In the genomic region with DNA sequence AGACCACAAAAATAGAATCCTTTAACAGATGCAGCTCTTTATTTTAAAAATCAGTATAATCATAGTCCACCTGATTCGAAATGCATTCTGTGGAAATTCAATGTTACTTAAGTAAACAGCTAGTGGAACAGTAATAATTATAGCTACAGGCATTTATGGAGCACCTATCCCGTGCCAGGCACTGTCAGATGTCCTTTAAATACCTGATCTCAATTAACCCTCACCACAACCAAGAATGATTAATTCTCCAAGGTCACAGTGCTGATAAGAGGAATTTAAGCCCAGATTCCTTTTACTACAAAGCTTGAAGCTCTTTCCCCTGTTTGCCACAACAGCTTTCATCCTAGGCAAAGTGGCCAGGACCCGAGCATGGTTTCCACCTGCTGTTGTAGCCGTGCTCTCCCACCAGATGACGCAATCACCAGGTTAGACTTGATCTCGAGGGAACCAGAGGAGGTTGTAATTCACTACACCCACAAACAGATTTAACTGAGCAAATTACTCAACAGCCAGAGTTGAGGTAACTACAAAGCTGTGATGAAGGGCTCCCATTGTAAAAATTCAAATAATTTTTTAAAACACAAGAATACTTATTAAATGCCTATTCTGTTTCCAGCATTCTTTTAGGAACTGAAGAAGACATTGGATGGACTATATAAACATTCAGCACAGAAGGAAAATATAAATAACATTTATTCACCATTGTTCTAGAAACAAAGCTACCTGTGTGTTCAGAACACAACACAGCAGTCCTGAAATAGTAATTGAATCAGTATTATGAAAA, we compare ENCODE assay signal across 1 cellular context.
TF ChIP-seq lines count a peak whose summit lies in the region.

No MANE protein-coding gene starts in this region.

TF ChIP-seq in HepG2, 621 proteins besides CTCF, POLR2A, EP300 and RAD21 (continued from another document and continues in another):
- TF ChIP-seq, protein P1, sequence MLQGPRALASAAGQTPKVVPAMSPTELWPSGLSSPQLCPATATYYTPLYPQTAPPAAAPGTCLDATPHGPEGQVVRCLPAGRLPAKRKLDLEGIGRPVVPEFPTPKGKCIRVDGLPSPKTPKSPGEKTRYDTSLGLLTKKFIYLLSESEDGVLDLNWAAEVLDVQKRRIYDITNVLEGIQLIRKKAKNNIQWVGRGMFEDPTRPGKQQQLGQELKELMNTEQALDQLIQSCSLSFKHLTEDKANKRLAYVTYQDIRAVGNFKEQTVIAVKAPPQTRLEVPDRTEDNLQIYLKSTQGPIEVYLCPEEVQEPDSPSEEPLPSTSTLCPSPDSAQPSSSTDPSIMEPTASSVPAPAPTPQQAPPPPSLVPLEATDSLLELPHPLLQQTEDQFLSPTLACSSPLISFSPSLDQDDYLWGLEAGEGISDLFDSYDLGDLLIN (CRISPR knock-in tag; IDR thresholded peaks at IDR 0.05; ENCODE audit: borderline replicate concordance), result no peak
- TF ChIP-seq U2AF2 (IDR thresholded peaks at IDR 0.05; ENCODE audit: low read depth, low read length), result no peak
- TF ChIP-seq TRIM24 (CRISPR knock-in tag; IDR thresholded peaks at IDR 0.05), result no peak
- TF ChIP-seq TGIF2 (CRISPR knock-in tag; IDR thresholded peaks at IDR 0.05), result 0 out of 2 replicates have a peak, but pooled peaks have one; percentile 21
- TF ChIP-seq, protein P2, sequence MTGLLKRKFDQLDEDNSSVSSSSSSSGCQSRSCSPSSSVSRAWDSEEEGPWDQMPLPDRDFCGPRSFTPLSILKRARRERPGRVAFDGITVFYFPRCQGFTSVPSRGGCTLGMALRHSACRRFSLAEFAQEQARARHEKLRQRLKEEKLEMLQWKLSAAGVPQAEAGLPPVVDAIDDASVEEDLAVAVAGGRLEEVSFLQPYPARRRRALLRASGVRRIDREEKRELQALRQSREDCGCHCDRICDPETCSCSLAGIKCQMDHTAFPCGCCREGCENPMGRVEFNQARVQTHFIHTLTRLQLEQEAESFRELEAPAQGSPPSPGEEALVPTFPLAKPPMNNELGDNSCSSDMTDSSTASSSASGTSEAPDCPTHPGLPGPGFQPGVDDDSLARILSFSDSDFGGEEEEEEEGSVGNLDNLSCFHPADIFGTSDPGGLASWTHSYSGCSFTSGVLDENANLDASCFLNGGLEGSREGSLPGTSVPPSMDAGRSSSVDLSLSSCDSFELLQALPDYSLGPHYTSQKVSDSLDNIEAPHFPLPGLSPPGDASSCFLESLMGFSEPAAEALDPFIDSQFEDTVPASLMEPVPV (CRISPR knock-in tag; IDR thresholded peaks at IDR 0.05), result no peak
- TF ChIP-seq CREB1 (IDR thresholded peaks at IDR 0.05), result no peak
- peak; percentile 53 for TF ChIP-seq CREB1 (CRISPR knock-in tag; IDR thresholded peaks at IDR 0.05)
- TF ChIP-seq MBD4 (IDR thresholded peaks at IDR 0.05; ENCODE audit: borderline replicate concordance, low read length), result no peak
- TF ChIP-seq KLF16 (CRISPR knock-in tag; IDR thresholded peaks at IDR 0.05), result peak in 1 of 2 experiments; percentile 58; a peak in 1 of 4 replicates
- TF ChIP-seq SALL1 (CRISPR knock-in tag; IDR thresholded peaks at IDR 0.05), result peak; percentile 66
- TF ChIP-seq, protein P3, sequence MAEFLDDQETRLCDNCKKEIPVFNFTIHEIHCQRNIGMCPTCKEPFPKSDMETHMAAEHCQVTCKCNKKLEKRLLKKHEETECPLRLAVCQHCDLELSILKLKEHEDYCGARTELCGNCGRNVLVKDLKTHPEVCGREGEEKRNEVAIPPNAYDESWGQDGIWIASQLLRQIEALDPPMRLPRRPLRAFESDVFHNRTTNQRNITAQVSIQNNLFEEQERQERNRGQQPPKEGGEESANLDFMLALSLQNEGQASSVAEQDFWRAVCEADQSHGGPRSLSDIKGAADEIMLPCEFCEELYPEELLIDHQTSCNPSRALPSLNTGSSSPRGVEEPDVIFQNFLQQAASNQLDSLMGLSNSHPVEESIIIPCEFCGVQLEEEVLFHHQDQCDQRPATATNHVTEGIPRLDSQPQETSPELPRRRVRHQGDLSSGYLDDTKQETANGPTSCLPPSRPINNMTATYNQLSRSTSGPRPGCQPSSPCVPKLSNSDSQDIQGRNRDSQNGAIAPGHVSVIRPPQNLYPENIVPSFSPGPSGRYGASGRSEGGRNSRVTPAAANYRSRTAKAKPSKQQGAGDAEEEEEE (CRISPR knock-in tag; IDR thresholded peaks at IDR 0.05; ENCODE audit: borderline replicate concordance), result no peak
- no peak for TF ChIP-seq ZBTB21 (CRISPR knock-in tag; IDR thresholded peaks at IDR 0.05)
- TF ChIP-seq, protein P4, sequence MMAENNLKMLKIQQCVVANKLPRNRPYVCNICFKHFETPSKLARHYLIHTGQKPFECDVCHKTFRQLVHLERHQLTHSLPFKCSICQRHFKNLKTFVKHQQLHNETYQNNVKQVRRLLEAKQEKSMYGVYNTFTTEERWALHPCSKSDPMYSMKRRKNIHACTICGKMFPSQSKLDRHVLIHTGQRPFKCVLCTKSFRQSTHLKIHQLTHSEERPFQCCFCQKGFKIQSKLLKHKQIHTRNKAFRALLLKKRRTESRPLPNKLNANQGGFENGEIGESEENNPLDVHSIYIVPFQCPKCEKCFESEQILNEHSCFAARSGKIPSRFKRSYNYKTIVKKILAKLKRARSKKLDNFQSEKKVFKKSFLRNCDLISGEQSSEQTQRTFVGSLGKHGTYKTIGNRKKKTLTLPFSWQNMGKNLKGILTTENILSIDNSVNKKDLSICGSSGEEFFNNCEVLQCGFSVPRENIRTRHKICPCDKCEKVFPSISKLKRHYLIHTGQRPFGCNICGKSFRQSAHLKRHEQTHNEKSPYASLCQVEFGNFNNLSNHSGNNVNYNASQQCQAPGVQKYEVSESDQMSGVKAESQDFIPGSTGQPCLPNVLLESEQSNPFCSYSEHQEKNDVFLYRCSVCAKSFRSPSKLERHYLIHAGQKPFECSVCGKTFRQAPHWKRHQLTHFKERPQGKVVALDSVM (CRISPR knock-in tag; IDR thresholded peaks at IDR 0.05), result no peak
- TF ChIP-seq, protein P5, sequence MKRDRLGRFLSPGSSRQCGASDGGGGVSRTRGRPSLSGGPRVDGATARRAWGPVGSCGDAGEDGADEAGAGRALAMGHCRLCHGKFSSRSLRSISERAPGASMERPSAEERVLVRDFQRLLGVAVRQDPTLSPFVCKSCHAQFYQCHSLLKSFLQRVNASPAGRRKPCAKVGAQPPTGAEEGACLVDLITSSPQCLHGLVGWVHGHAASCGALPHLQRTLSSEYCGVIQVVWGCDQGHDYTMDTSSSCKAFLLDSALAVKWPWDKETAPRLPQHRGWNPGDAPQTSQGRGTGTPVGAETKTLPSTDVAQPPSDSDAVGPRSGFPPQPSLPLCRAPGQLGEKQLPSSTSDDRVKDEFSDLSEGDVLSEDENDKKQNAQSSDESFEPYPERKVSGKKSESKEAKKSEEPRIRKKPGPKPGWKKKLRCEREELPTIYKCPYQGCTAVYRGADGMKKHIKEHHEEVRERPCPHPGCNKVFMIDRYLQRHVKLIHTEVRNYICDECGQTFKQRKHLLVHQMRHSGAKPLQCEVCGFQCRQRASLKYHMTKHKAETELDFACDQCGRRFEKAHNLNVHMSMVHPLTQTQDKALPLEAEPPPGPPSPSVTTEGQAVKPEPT (CRISPR knock-in tag; IDR thresholded peaks at IDR 0.05; ENCODE audit: low read depth), result no peak
- peak; percentile 74 for TF ChIP-seq GATAD2A (CRISPR knock-in tag; IDR thresholded peaks at IDR 0.05)
- TF ChIP-seq, protein P6, sequence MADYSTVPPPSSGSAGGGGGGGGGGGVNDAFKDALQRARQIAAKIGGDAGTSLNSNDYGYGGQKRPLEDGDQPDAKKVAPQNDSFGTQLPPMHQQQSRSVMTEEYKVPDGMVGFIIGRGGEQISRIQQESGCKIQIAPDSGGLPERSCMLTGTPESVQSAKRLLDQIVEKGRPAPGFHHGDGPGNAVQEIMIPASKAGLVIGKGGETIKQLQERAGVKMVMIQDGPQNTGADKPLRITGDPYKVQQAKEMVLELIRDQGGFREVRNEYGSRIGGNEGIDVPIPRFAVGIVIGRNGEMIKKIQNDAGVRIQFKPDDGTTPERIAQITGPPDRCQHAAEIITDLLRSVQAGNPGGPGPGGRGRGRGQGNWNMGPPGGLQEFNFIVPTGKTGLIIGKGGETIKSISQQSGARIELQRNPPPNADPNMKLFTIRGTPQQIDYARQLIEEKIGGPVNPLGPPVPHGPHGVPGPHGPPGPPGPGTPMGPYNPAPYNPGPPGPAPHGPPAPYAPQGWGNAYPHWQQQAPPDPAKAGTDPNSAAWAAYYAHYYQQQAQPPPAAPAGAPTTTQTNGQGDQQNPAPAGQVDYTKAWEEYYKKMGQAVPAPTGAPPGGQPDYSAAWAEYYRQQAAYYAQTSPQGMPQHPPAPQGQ (CRISPR knock-in tag; IDR thresholded peaks at IDR 0.05; ENCODE audit: borderline replicate concordance), result no peak
- no peak for TF ChIP-seq RBM39 (IDR thresholded peaks at IDR 0.05; ENCODE audit: low read depth, low read length, poor library complexity, severe bottlenecking)
- no peak for TF ChIP-seq SIX4 (CRISPR knock-in tag; IDR thresholded peaks at IDR 0.05)
- TF ChIP-seq, protein P7, sequence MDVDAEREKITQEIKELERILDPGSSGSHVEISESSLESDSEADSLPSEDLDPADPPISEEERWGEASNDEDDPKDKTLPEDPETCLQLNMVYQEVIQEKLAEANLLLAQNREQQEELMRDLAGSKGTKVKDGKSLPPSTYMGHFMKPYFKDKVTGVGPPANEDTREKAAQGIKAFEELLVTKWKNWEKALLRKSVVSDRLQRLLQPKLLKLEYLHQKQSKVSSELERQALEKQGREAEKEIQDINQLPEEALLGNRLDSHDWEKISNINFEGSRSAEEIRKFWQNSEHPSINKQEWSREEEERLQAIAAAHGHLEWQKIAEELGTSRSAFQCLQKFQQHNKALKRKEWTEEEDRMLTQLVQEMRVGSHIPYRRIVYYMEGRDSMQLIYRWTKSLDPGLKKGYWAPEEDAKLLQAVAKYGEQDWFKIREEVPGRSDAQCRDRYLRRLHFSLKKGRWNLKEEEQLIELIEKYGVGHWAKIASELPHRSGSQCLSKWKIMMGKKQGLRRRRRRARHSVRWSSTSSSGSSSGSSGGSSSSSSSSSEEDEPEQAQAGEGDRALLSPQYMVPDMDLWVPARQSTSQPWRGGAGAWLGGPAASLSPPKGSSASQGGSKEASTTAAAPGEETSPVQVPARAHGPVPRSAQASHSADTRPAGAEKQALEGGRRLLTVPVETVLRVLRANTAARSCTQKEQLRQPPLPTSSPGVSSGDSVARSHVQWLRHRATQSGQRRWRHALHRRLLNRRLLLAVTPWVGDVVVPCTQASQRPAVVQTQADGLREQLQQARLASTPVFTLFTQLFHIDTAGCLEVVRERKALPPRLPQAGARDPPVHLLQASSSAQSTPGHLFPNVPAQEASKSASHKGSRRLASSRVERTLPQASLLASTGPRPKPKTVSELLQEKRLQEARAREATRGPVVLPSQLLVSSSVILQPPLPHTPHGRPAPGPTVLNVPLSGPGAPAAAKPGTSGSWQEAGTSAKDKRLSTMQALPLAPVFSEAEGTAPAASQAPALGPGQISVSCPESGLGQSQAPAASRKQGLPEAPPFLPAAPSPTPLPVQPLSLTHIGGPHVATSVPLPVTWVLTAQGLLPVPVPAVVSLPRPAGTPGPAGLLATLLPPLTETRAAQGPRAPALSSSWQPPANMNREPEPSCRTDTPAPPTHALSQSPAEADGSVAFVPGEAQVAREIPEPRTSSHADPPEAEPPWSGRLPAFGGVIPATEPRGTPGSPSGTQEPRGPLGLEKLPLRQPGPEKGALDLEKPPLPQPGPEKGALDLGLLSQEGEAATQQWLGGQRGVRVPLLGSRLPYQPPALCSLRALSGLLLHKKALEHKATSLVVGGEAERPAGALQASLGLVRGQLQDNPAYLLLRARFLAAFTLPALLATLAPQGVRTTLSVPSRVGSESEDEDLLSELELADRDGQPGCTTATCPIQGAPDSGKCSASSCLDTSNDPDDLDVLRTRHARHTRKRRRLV (CRISPR knock-in tag; IDR thresholded peaks at IDR 0.05), result no peak
- TF ChIP-seq CENPT (CRISPR knock-in tag; IDR thresholded peaks at IDR 0.05; ENCODE audit: low read depth), result no peak
- TF ChIP-seq, protein P8, sequence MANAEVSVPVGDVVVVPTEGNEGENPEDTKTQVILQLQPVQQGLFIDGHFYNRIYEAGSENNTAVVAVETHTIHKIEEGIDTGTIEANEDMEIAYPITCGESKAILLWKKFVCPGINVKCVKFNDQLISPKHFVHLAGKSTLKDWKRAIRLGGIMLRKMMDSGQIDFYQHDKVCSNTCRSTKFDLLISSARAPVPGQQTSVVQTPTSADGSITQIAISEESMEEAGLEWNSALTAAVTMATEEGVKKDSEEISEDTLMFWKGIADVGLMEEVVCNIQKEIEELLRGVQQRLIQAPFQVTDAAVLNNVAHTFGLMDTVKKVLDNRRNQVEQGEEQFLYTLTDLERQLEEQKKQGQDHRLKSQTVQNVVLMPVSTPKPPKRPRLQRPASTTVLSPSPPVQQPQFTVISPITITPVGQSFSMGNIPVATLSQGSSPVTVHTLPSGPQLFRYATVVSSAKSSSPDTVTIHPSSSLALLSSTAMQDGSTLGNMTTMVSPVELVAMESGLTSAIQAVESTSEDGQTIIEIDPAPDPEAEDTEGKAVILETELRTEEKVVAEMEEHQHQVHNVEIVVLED (CRISPR knock-in tag; IDR thresholded peaks at IDR 0.05; ENCODE audit: borderline replicate concordance), result no peak; the same call in 1 of the 2 replicates
- no peak for TF ChIP-seq MEIS1 (CRISPR knock-in tag; IDR thresholded peaks at IDR 0.05; ENCODE audit: borderline replicate concordance)
- no peak for TF ChIP-seq SMARCE1 (IDR thresholded peaks at IDR 0.05; ENCODE audit: borderline replicate concordance)
- TF ChIP-seq HDAC1 (CRISPR knock-in tag; IDR thresholded peaks at IDR 0.05), result 0 out of 2 replicates have a peak, but pooled peaks have one; percentile 20
- TF ChIP-seq, protein P9, sequence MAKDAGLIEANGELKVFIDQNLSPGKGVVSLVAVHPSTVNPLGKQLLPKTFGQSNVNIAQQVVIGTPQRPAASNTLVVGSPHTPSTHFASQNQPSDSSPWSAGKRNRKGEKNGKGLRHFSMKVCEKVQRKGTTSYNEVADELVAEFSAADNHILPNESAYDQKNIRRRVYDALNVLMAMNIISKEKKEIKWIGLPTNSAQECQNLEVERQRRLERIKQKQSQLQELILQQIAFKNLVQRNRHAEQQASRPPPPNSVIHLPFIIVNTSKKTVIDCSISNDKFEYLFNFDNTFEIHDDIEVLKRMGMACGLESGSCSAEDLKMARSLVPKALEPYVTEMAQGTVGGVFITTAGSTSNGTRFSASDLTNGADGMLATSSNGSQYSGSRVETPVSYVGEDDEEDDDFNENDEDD (CRISPR knock-in tag; IDR thresholded peaks at IDR 0.05; ENCODE audit: borderline replicate concordance), result no peak
- no peak for TF ChIP-seq ZSCAN25 (CRISPR knock-in tag; IDR thresholded peaks at IDR 0.05)
- TF ChIP-seq, protein P10, sequence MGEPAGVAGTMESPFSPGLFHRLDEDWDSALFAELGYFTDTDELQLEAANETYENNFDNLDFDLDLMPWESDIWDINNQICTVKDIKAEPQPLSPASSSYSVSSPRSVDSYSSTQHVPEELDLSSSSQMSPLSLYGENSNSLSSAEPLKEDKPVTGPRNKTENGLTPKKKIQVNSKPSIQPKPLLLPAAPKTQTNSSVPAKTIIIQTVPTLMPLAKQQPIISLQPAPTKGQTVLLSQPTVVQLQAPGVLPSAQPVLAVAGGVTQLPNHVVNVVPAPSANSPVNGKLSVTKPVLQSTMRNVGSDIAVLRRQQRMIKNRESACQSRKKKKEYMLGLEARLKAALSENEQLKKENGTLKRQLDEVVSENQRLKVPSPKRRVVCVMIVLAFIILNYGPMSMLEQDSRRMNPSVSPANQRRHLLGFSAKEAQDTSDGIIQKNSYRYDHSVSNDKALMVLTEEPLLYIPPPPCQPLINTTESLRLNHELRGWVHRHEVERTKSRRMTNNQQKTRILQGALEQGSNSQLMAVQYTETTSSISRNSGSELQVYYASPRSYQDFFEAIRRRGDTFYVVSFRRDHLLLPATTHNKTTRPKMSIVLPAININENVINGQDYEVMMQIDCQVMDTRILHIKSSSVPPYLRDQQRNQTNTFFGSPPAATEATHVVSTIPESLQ (CRISPR knock-in tag; conservative IDR thresholded peaks at IDR 0.05), result no peak
- TF ChIP-seq, protein P11, sequence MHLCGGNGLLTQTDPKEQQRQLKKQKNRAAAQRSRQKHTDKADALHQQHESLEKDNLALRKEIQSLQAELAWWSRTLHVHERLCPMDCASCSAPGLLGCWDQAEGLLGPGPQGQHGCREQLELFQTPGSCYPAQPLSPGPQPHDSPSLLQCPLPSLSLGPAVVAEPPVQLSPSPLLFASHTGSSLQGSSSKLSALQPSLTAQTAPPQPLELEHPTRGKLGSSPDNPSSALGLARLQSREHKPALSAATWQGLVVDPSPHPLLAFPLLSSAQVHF (CRISPR knock-in tag; IDR thresholded peaks at IDR 0.05), result no peak
